In genomic region chr1:72431810-72432209, GRCh38 we compare ENCODE assay signal across 28 cellular contexts.
DNase-seq lines count a peak whose midpoint lies in the region; ATAC-seq, FAIRE-seq and TF ChIP-seq lines count a peak whose summit lies in the region.
"Had no signal": no experiment of that assay in that cellular context is flagged by ENCODE, and none has a peak within 500 bp of the region (broad histone marks: within the 10 kb centered on the region; RNA-seq: fewer than 3 reads in every experiment).

No MANE protein-coding gene starts in this region.

- no peak overlapping the region for H3K27ac Mint-ChIP-seq in natural killer cell treated with Interleukin-12 subunit alpha and Interleukin-12 subunit beta and Interleukin-15 and Interleukin-18, amount 100 ng/mL, for 72 hours
- H3K27ac Mint-ChIP-seq: CD4-positive, alpha-beta memory T cell had no signal

- no peaks in the 10 kb centered on the region for H3K9me3 ChIP-seq in pancreas

- ATAC-seq in GM18519 (IDR thresholded peaks at IDR 0.05; ENCODE audit: low FRiP score, unreplicated experiment), result no peak
- no peak for ATAC-seq in pancreas
- no peak for ATAC-seq in natural killer cell treated with Interleukin-12 subunit alpha and Interleukin-12 subunit beta and Interleukin-15 and Interleukin-18, amount 100 ng/mL, for 72 hours
- ATAC-seq: Panc1 had no signal

- 58 to 72% methylated on average over 2 of the region's 2 CpGs for WGBS in pancreas, 2 donors

- H3K4me3 ChIP-seq in bronchial epithelial cell (ENCODE audit: low read depth, low read length) (no peak overlapping the region), pancreas (no peak overlapping the region)
- H3K4me3 ChIP-seq: SK-N-MC had no signal

- DNase-seq in GM03348 (ENCODE audit: low spot score) (peak; percentile 15), LHCN-M2 (ENCODE audit: low read depth) (peak; percentile 22), bronchial epithelial cell (ENCODE audit: low read depth) (peak; percentile 34), kidney tubule cell (ENCODE audit: low spot score) (peak; percentile 43), pancreas (no peak), dermis blood vessel endothelial cell (no peak)
- no peak for DNase-seq in natural killer cell treated with Interleukin-12 subunit alpha and Interleukin-12 subunit beta and Interleukin-15 and Interleukin-18, amount 100 ng/mL, for 72 hours (ENCODE audit: low spot score)
- DNase-seq: C1 segment of cervical spinal cord; CD4-positive, alpha-beta memory T cell; COR-L47; DMS53; GDM1; KBM-7; MM.1S; NCI-H2029; NCI-H446 treated with DMSO at 0.1 percent for 48 hours; NCI-H526; NCI-H82; SIG-M5 had no signal

- H3K27ac ChIP-seq in pancreas, result no peak overlapping the region
- H3K27ac ChIP-seq: RWPE1, SK-N-MC had no signal

- H3K36me3 ChIP-seq in bronchial epithelial cell (ENCODE audit: control insufficient read depth, insufficient read depth, low read length) (no peaks in the 10 kb centered on the region), pancreas (no peaks in the 10 kb centered on the region)

- peaks cover 13% of the 10 kb centered on the region for H3K9me3 Mint-ChIP-seq in natural killer cell treated with Interleukin-12 subunit alpha and Interleukin-12 subunit beta and Interleukin-15 and Interleukin-18, amount 100 ng/mL, for 72 hours

- H3K36me3 Mint-ChIP-seq in natural killer cell treated with Interleukin-12 subunit alpha and Interleukin-12 subunit beta and Interleukin-15 and Interleukin-18, amount 100 ng/mL, for 72 hours, result peaks cover 3% of the 10 kb centered on the region
- H3K36me3 Mint-ChIP-seq: CD4-positive, alpha-beta memory T cell had no signal

- no peak overlapping the region for H3K4me3 Mint-ChIP-seq in natural killer cell treated with Interleukin-12 subunit alpha and Interleukin-12 subunit beta and Interleukin-15 and Interleukin-18, amount 100 ng/mL, for 72 hours
- H3K4me3 Mint-ChIP-seq: CD4-positive, alpha-beta memory T cell had no signal

- no peaks in the 10 kb centered on the region for H3K4me1 Mint-ChIP-seq in natural killer cell treated with Interleukin-12 subunit alpha and Interleukin-12 subunit beta and Interleukin-15 and Interleukin-18, amount 100 ng/mL, for 72 hours (ENCODE audit: low read depth in 2 of 2)
- H3K4me1 Mint-ChIP-seq: CD4-positive, alpha-beta memory T cell had no signal

- H3K4me1 ChIP-seq in pancreas, result no peaks in the 10 kb centered on the region

- FAIRE-seq in bronchial epithelial cell (lab: Jason Lieb, UNC) (no peak), pancreas (lab: Jason Lieb, UNC) (no peak)
- FAIRE-seq: A204.1, GM12891, GM19239, H54, HTR-8/SVneo had no signal

- no peak for TF ChIP-seq CTCF in bronchial epithelial cell (IDR thresholded peaks at IDR 0.05; ENCODE audit: insufficient read depth, low read length, severe bottlenecking)
- no peak for TF ChIP-seq CTCF in pancreas (IDR thresholded peaks at IDR 0.05)

- no peaks in the 10 kb centered on the region for H3K27me3 Mint-ChIP-seq in natural killer cell treated with Interleukin-12 subunit alpha and Interleukin-12 subunit beta and Interleukin-15 and Interleukin-18, amount 100 ng/mL, for 72 hours
- H3K27me3 Mint-ChIP-seq: CD4-positive, alpha-beta memory T cell had no signal

- intact Hi-C loops in pancreas (cut with DNase I), result no loop called here

- H3K27me3 ChIP-seq in bronchial epithelial cell (ENCODE audit: control insufficient read depth, insufficient read depth, low read length) (no peaks in the 10 kb centered on the region), pancreas (no peaks in the 10 kb centered on the region)

Comparison
In these comparisons a context has a peak if more than half of its experiments do, and no peak if none do; other contexts are left out.
1. DNase-seq: peak in GM03348 (single experiment), LHCN-M2 (single experiment), bronchial epithelial cell (single experiment) and kidney tubule cell (single experiment); none in pancreas (0 of 6), natural killer cell treated with Interleukin-12 subunit alpha and Interleukin-12 subunit beta and Interleukin-15 and Interleukin-18, amount 100 ng/mL, for 72 hours (single experiment) and dermis blood vessel endothelial cell (single experiment).